1 cellular context compared by ENCODE assay signal in the genomic region with DNA sequence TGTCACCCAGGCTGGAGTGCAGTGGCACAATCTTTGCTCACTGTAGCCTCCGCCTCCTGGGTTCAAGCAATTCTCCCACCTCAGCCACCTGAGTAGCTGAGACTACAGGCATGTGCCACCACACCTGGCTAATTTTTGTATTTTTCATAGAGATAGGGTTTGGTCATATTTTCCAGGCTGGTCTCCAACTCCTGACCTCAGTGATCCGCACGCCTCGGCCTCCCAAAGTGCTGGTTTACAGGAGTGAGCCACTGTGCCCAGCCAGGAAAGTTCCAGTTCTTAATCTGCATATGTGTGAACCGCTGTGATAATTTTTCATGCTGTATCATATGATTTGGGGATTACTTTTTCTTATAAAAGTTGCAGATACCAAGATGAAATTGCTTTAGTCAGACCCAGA.
TF ChIP-seq lines count a peak whose summit lies in the region.

No MANE protein-coding gene starts in this region.

TF ChIP-seq in WTC11, 78 proteins besides CTCF, POLR2A, EP300 and RAD21:
- TF ChIP-seq, protein P1, sequence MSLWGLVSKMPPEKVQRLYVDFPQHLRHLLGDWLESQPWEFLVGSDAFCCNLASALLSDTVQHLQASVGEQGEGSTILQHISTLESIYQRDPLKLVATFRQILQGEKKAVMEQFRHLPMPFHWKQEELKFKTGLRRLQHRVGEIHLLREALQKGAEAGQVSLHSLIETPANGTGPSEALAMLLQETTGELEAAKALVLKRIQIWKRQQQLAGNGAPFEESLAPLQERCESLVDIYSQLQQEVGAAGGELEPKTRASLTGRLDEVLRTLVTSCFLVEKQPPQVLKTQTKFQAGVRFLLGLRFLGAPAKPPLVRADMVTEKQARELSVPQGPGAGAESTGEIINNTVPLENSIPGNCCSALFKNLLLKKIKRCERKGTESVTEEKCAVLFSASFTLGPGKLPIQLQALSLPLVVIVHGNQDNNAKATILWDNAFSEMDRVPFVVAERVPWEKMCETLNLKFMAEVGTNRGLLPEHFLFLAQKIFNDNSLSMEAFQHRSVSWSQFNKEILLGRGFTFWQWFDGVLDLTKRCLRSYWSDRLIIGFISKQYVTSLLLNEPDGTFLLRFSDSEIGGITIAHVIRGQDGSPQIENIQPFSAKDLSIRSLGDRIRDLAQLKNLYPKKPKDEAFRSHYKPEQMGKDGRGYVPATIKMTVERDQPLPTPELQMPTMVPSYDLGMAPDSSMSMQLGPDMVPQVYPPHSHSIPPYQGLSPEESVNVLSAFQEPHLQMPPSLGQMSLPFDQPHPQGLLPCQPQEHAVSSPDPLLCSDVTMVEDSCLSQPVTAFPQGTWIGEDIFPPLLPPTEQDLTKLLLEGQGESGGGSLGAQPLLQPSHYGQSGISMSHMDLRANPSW (CRISPR knock-in tag; conservative IDR thresholded peaks at IDR 0.05; ENCODE audit: low read depth): no peak
- TF ChIP-seq SMAD3 (CRISPR knock-in tag; IDR thresholded peaks at IDR 0.05; ENCODE audit: borderline replicate concordance) (no peak), HMGA2 (CRISPR knock-in tag; IDR thresholded peaks at IDR 0.05) (no peak), ZBTB21 (CRISPR knock-in tag; IDR thresholded peaks at IDR 0.05; ENCODE audit: borderline replicate concordance) (no peak), NR2C2 (CRISPR knock-in tag; IDR thresholded peaks at IDR 0.05) (no peak), GRHL2 (CRISPR knock-in tag; IDR thresholded peaks at IDR 0.05; ENCODE audit: insufficient replicate concordance, severe bottlenecking) (no peak), ZNF138 (CRISPR knock-in tag; conservative IDR thresholded peaks at IDR 0.05) (no peak), MYBL2 (CRISPR knock-in tag; IDR thresholded peaks at IDR 0.05) (no peak), NFATC4 (CRISPR knock-in tag; IDR thresholded peaks at IDR 0.05) (no peak), ZNF219 (CRISPR knock-in tag; IDR thresholded peaks at IDR 0.05; ENCODE audit: borderline replicate concordance) (no peak), NR1H2 (CRISPR knock-in tag; IDR thresholded peaks at IDR 0.05) (no peak), ZNF671 (CRISPR knock-in tag; IDR thresholded peaks at IDR 0.05) (no peak)
- TF ChIP-seq, protein P2, sequence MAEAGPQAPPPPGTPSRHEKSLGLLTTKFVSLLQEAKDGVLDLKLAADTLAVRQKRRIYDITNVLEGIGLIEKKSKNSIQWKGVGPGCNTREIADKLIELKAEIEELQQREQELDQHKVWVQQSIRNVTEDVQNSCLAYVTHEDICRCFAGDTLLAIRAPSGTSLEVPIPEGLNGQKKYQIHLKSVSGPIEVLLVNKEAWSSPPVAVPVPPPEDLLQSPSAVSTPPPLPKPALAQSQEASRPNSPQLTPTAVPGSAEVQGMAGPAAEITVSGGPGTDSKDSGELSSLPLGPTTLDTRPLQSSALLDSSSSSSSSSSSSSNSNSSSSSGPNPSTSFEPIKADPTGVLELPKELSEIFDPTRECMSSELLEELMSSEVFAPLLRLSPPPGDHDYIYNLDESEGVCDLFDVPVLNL (CRISPR knock-in tag; IDR thresholded peaks at IDR 0.05; ENCODE audit: borderline replicate concordance, low read depth): no peak
- TF ChIP-seq, protein P3, sequence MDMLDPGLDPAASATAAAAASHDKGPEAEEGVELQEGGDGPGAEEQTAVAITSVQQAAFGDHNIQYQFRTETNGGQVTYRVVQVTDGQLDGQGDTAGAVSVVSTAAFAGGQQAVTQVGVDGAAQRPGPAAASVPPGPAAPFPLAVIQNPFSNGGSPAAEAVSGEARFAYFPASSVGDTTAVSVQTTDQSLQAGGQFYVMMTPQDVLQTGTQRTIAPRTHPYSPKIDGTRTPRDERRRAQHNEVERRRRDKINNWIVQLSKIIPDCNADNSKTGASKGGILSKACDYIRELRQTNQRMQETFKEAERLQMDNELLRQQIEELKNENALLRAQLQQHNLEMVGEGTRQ (CRISPR knock-in tag; IDR thresholded peaks at IDR 0.05): no peak
- TF ChIP-seq, protein P4, sequence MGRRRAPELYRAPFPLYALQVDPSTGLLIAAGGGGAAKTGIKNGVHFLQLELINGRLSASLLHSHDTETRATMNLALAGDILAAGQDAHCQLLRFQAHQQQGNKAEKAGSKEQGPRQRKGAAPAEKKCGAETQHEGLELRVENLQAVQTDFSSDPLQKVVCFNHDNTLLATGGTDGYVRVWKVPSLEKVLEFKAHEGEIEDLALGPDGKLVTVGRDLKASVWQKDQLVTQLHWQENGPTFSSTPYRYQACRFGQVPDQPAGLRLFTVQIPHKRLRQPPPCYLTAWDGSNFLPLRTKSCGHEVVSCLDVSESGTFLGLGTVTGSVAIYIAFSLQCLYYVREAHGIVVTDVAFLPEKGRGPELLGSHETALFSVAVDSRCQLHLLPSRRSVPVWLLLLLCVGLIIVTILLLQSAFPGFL (CRISPR knock-in tag; IDR thresholded peaks at IDR 0.05; ENCODE audit: borderline replicate concordance): no peak
- TF ChIP-seq, protein P5, sequence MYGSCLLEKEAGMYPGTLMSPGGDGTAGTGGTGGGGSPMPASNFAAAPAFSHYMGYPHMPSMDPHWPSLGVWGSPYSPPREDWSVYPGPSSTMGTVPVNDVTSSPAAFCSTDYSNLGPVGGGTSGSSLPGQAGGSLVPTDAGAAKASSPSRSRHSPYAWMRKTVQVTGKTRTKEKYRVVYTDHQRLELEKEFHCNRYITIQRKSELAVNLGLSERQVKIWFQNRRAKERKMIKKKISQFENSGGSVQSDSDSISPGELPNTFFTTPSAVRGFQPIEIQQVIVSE (CRISPR knock-in tag; IDR thresholded peaks at IDR 0.05; ENCODE audit: borderline replicate concordance): no peak
- TF ChIP-seq, protein P6, sequence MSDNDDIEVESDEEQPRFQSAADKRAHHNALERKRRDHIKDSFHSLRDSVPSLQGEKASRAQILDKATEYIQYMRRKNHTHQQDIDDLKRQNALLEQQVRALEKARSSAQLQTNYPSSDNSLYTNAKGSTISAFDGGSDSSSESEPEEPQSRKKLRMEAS (CRISPR knock-in tag; IDR thresholded peaks at IDR 0.05): no peak
- TF ChIP-seq, protein P7, sequence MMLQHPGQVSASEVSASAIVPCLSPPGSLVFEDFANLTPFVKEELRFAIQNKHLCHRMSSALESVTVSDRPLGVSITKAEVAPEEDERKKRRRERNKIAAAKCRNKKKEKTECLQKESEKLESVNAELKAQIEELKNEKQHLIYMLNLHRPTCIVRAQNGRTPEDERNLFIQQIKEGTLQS (CRISPR knock-in tag; conservative IDR thresholded peaks at IDR 0.05): no peak
